ENCODE assay signal across 8 cellular contexts in genomic region chr1:43388613-43389012, GRCh38. TPM values are rescaled to one million over a fixed set of nuclear protein-coding genes. Genes with fewer than 3 reads are reported as not detected.
DNase-seq lines count a peak whose midpoint lies in the region; ATAC-seq lines count a peak whose summit lies in the region.

No MANE protein-coding gene starts in this region.

- H3K27me3 Mint-ChIP-seq in activated CD4-positive, alpha-beta memory T cell treated with anti-CD3 and anti-CD28 coated beads for 36 hours = no peaks in the 10 kb centered on the region
- no peaks in the 10 kb centered on the region for H3K27me3 Mint-ChIP-seq in stimulated activated naive B cell treated with anti-CD40 and anti-IgM and Interleukin-4, amounts not matched to agents 10 μg/mL and 1 μg/mL and 100 μg/mL, for 72 hours

- peaks cover 40% of the 10 kb centered on the region for H3K4me1 Mint-ChIP-seq in activated CD4-positive, alpha-beta memory T cell treated with anti-CD3 and anti-CD28 coated beads for 36 hours (ENCODE audit: low read depth)
- peaks cover 27 to 28% of the 10 kb centered on the region in 2 donors for H3K4me1 Mint-ChIP-seq in stimulated activated naive B cell treated with anti-CD40 and anti-IgM and Interleukin-4, amounts not matched to agents 10 μg/mL and 1 μg/mL and 100 μg/mL, for 72 hours

- CTCF ChIA-PET in activated CD4-positive, alpha-beta memory T cell treated with anti-CD3 and anti-CD28 coated beads for 36 hours (lab: Charles Lee) = interaction anchor here (0.9 to 2.4 kb wide), 5 partner anchors 14 to 162 kb away, joined by 3 to 14 read pairs (median 5); partner anchors contain the start of gene ELOVL1

- intact Hi-C loops in activated CD4-positive, alpha-beta memory T cell treated with anti-CD3 and anti-CD28 coated beads for 36 hours (cut with micrococcal nuclease) = loop anchor here (1.0 to 2.0 kb wide), 3 partner anchors 20 to 216 kb away; partner anchors contain the start of genes CFAP57, EBNA1BP2 and ELOVL1

- peak overlapping the region; percentile 97 for H3K27ac Mint-ChIP-seq in activated CD4-positive, alpha-beta memory T cell treated with anti-CD3 and anti-CD28 coated beads for 36 hours
- peak overlapping the region; percentile 96 for H3K27ac Mint-ChIP-seq in stimulated activated naive B cell treated with anti-CD40 and anti-IgM and Interleukin-4, amounts not matched to agents 10 μg/mL and 1 μg/mL and 100 μg/mL, for 72 hours

- POLR2A ChIA-PET in activated CD4-positive, alpha-beta memory T cell treated with anti-CD3 and anti-CD28 coated beads for 36 hours (lab: Charles Lee) = interaction anchor here (0.8 to 4.1 kb wide), 4 partner anchors 10 to 66 kb away, joined by 3 to 28 read pairs (median 4); partner anchors contain the start of gene ELOVL1

- H3K4me3 Mint-ChIP-seq in activated CD4-positive, alpha-beta memory T cell treated with anti-CD3 and anti-CD28 coated beads for 36 hours = peak overlapping the region; percentile 100
- peak overlapping the region; percentile 96 to 99 for H3K4me3 Mint-ChIP-seq in stimulated activated naive B cell treated with anti-CD40 and anti-IgM and Interleukin-4, amounts not matched to agents 10 μg/mL and 1 μg/mL and 100 μg/mL, for 72 hours

- DNase-seq in DMS 273 (lab: John Stamatoyannopoulos, UW; ENCODE audit: unreplicated experiment) (peak; percentile 13), DMS 273 treated with DMSO at 0.1 percent for 48 hours (lab: John Stamatoyannopoulos, UW) (no peak), NCI-H226 (no peak)
- no peak for DNase-seq in activated CD4-positive, alpha-beta memory T cell treated with anti-CD3 and anti-CD28 coated beads for 36 hours
- DNase-seq in stimulated activated naive B cell treated with anti-CD40 and anti-IgM and Interleukin-4, amounts not matched to agents 10 μg/mL and 1 μg/mL and 100 μg/mL, for 72 hours = no peak

- no peak for ATAC-seq in stimulated activated naive B cell treated with anti-CD40 and anti-IgM and Interleukin-4, amounts not matched to agents 10 μg/mL and 1 μg/mL and 100 μg/mL, for 72 hours (replicated peaks)
- ATAC-seq in HG03354 (IDR thresholded peaks at IDR 0.05; ENCODE audit: poor library complexity, severe bottlenecking, unreplicated experiment) (no peak), GM21786 (IDR thresholded peaks at IDR 0.05; ENCODE audit: unreplicated experiment) (no peak)

- peaks cover 29% of the 10 kb centered on the region for H3K36me3 Mint-ChIP-seq in activated CD4-positive, alpha-beta memory T cell treated with anti-CD3 and anti-CD28 coated beads for 36 hours
- peaks cover 19 to 36% of the 10 kb centered on the region in 2 donors for H3K36me3 Mint-ChIP-seq in stimulated activated naive B cell treated with anti-CD40 and anti-IgM and Interleukin-4, amounts not matched to agents 10 μg/mL and 1 μg/mL and 100 μg/mL, for 72 hours

- no peaks in the 10 kb centered on the region for H3K9me3 Mint-ChIP-seq in activated CD4-positive, alpha-beta memory T cell treated with anti-CD3 and anti-CD28 coated beads for 36 hours
- no peaks in the 10 kb centered on the region for H3K9me3 Mint-ChIP-seq in stimulated activated naive B cell treated with anti-CD40 and anti-IgM and Interleukin-4, amounts not matched to agents 10 μg/mL and 1 μg/mL and 100 μg/mL, for 72 hours

- peak overlapping the region; percentile 91 for H3K4me3 ChIP-seq in iPS-11a (ENCODE audit: low read depth, low read length)

RNA-seq across cellular contexts. Expression of gene MED8, which starts 1.0 kb away (rescaled TPM):
- total RNA-seq in activated CD4-positive, alpha-beta memory T cell treated with anti-CD3 and anti-CD28 coated beads for 36 hours = 10 to 100 TPM; 38.9 to 39.4 TPM

RNA-seq across cellular contexts. Expression of gene SZT2, which starts 1.1 kb away (rescaled TPM):
- total RNA-seq in activated CD4-positive, alpha-beta memory T cell treated with anti-CD3 and anti-CD28 coated beads for 36 hours = 10 to 100 TPM; 27.3 to 37.6 TPM

RNA-seq across cellular contexts. Expression of gene ELOVL1, which starts 20.8 kb away (rescaled TPM):
- 10 to 100 TPM; 63.4 to 64.7 TPM for total RNA-seq in activated CD4-positive, alpha-beta memory T cell treated with anti-CD3 and anti-CD28 coated beads for 36 hours

RNA-seq across cellular contexts. Expression of gene CDC20, which starts 29.8 kb away (rescaled TPM):
- 100 to 1,000 TPM; 152 to 155 TPM for total RNA-seq in activated CD4-positive, alpha-beta memory T cell treated with anti-CD3 and anti-CD28 coated beads for 36 hours

RNA-seq across cellular contexts. Expression of gene MPL, which starts 51.0 kb away (rescaled TPM):
- total RNA-seq in activated CD4-positive, alpha-beta memory T cell treated with anti-CD3 and anti-CD28 coated beads for 36 hours = not detected
